ENCODE assay signal across 9 cellular contexts in the genomic region with DNA sequence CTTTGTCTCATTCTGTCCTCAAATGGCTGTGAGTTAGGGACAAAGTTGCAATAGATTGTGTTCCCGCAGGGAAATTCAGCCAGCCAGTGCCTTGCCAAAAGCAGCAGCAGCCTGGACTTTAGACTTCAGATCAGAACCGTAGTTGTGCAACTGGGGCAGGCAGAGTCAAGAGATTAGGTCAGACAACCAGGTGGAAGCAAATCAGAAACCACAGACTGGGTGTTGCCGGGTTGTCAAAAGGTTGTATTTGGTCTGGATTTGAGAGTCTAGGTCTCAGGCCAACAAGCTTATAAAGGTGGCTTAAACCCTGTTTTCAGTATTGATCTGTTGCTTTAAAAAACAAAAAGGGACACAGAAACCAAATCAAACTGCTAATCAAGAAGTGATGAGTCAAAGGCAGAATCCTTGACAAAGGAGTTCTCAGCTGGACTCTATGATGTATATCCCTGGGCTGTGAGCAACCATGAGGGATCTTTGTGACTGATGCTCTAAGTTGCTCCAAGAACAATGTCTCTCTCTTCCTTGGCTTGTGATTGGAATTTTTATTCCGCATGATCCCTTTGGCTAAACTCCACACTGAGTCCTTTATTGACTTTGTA. TPM values are rescaled to one million over a fixed set of nuclear protein-coding genes. Genes with fewer than 3 reads are reported as not detected.
DNase-seq lines count a peak whose midpoint lies in the region; ATAC-seq and TF ChIP-seq lines count a peak whose summit lies in the region.
"Had no signal": no experiment of that assay in that cellular context is flagged by ENCODE, and none has a peak within 500 bp of the region (broad histone marks: within the 10 kb centered on the region; RNA-seq: fewer than 3 reads in every experiment).

No MANE protein-coding gene starts in this region.

- DNase-seq in Caki2 (ENCODE audit: low read depth) (peak; percentile 43), NCI-H526 treated with DMSO at 0.1 percent for 48 hours (lab: John Stamatoyannopoulos, UW) (peak; percentile 18), fibroblast of gingiva (ENCODE audit: low read depth) (peak; percentile 69), neural progenitor cell (ENCODE audit: low spot score) (no peak), T-cell (no peak), A673 (ENCODE audit: low spot score) (no peak)
- DNase-seq in naive thymus-derived CD4-positive, alpha-beta T cell: no peak
- DNase-seq: activated T-cell treated with anti-CD3 and anti-CD28 coated beads, Interleukin-2, amount 50 U/mL, for 24 hours had no signal

- H3K4me1 Mint-ChIP-seq in neural progenitor cell (peaks cover 64% of the 10 kb centered on the region), T-cell (no peaks in the 10 kb centered on the region)
- peaks cover 0 to 3% (median 0%) of the 10 kb centered on the region in 7 donors for H3K4me1 Mint-ChIP-seq in naive thymus-derived CD4-positive, alpha-beta T cell

- ATAC-seq in GM21515 (IDR thresholded peaks at IDR 0.05; ENCODE audit: unreplicated experiment): no peak
- ATAC-seq in T-cell (replicated peaks in 1 of 4): no peak
- ATAC-seq in naive thymus-derived CD4-positive, alpha-beta T cell: no peak

- H3K27me3 Mint-ChIP-seq in neural progenitor cell (ENCODE audit: insufficient read depth, low read depth) (peaks cover 2% of the 10 kb centered on the region), T-cell (peaks cover 0 to 4% of the 10 kb centered on the region in 2 donors)
- H3K27me3 Mint-ChIP-seq in naive thymus-derived CD4-positive, alpha-beta T cell: peaks cover 0 to 3% (median 0%) of the 10 kb centered on the region in 5 donors
- H3K27me3 Mint-ChIP-seq: activated T-cell treated with anti-CD3 and anti-CD28 coated beads, Interleukin-2, amount 50 U/mL, for 24 hours had no signal

- TF ChIP-seq CTCF in neural progenitor cell (IDR thresholded peaks at IDR 0.05): no peak
- TF ChIP-seq CTCF in A673 (conservative IDR thresholded peaks at IDR 0.05; ENCODE audit: low read depth, low read length): no peak

- POLR2A ChIA-PET in T-cell (lab: Charles Lee): no interaction called here
- POLR2A ChIA-PET in A673 (lab: Charles Lee; ENCODE audit: low non-redundant PET): no interaction called here
- POLR2A ChIA-PET in naive thymus-derived CD4-positive, alpha-beta T cell (lab: Charles Lee): no interaction called here

- no peaks in the 10 kb centered on the region for H4K20me1 ChIP-seq in neural progenitor cell (ENCODE audit: low read depth)

- no peak overlapping the region for H2AFZ ChIP-seq in neural progenitor cell (replicated peaks)

- H3K27me3 ChIP-seq in neural progenitor cell (no peaks in the 10 kb centered on the region), A673 (replicated peaks; ENCODE audit: insufficient read depth, low read depth, low read length, poor library complexity) (no peaks in the 10 kb centered on the region)
- H3K27me3 ChIP-seq in naive thymus-derived CD4-positive, alpha-beta T cell (ENCODE audit: control insufficient read depth in 2 of 2, insufficient read depth in 2 of 2, low read length in 2 of 2): no peaks in the 10 kb centered on the region

- H3K4me3 Mint-ChIP-seq in neural progenitor cell: no peak overlapping the region
- H3K4me3 Mint-ChIP-seq in T-cell: no peak overlapping the region
- no peak overlapping the region for H3K4me3 Mint-ChIP-seq in naive thymus-derived CD4-positive, alpha-beta T cell
- H3K4me3 Mint-ChIP-seq: activated T-cell treated with anti-CD3 and anti-CD28 coated beads, Interleukin-2, amount 50 U/mL, for 24 hours had no signal

- peak overlapping the region; percentile 3 for H3K4me2 ChIP-seq in neural progenitor cell

- H3K9me3 Mint-ChIP-seq in neural progenitor cell: no peaks in the 10 kb centered on the region
- no peaks in the 10 kb centered on the region for H3K9me3 Mint-ChIP-seq in T-cell
- no peaks in the 10 kb centered on the region for H3K9me3 Mint-ChIP-seq in naive thymus-derived CD4-positive, alpha-beta T cell
- H3K9me3 Mint-ChIP-seq: activated T-cell treated with anti-CD3 and anti-CD28 coated beads, Interleukin-2, amount 50 U/mL, for 24 hours had no signal

- H3K79me2 ChIP-seq in neural progenitor cell (ENCODE audit: low read depth): no peaks in the 10 kb centered on the region

- H3K4me1 ChIP-seq in neural progenitor cell: peaks cover 21% of the 10 kb centered on the region
- H3K4me1 ChIP-seq in A673 (ENCODE audit: insufficient read depth, low read length, poor library complexity, severe bottlenecking): no peaks in the 10 kb centered on the region
- no peaks in the 10 kb centered on the region for H3K4me1 ChIP-seq in naive thymus-derived CD4-positive, alpha-beta T cell (ENCODE audit: control insufficient read depth in 2 of 2, insufficient read depth in 2 of 2, low read length in 2 of 2)

- intact Hi-C loops in A673 (cut with micrococcal nuclease; ENCODE audit: unreplicated experiment): no loop called here
- intact Hi-C loops in naive thymus-derived CD4-positive, alpha-beta T cell (cut with micrococcal nuclease): no loop called here

- BruUV-seq in A673 (replicated peaks; lab: Mats Ljungman, UMichigan): no TSS peak

- peaks cover 7% of the 10 kb centered on the region for H3F3A ChIP-seq in neural progenitor cell (ENCODE audit: low read depth)

- in situ Hi-C loops in Caki2 (cut with HindIII; ENCODE audit: low pct_unique_long_range_greater_than_20kb, low sequenced_read_pairs): no loop called here

- CTCF ChIA-PET in T-cell (lab: Charles Lee): interaction anchor here in 1 of 2 donors (0.6 kb wide), 1 partner anchor 1601 kb away, joined by 5 read pairs; no protein-coding TSS in a partner anchor
- CTCF ChIA-PET in A673 (lab: Charles Lee): no interaction called here
- CTCF ChIA-PET in naive thymus-derived CD4-positive, alpha-beta T cell (lab: Charles Lee): no interaction called here

- no peak overlapping the region for H3K4me3 ChIP-seq in neural progenitor cell
- no peak overlapping the region for H3K4me3 ChIP-seq in A673 (ENCODE audit: low read depth, low read length, poor library complexity, severe bottlenecking)
- no peak overlapping the region for H3K4me3 ChIP-seq in naive thymus-derived CD4-positive, alpha-beta T cell (ENCODE audit: low read length)

- H3K27ac Mint-ChIP-seq in neural progenitor cell (peak overlapping the region; percentile 15), T-cell (no peak overlapping the region)
- H3K27ac Mint-ChIP-seq in naive thymus-derived CD4-positive, alpha-beta T cell: no peak overlapping the region
- H3K27ac Mint-ChIP-seq: activated T-cell treated with anti-CD3 and anti-CD28 coated beads, Interleukin-2, amount 50 U/mL, for 24 hours had no signal

- H3K9ac ChIP-seq in neural progenitor cell: no peak overlapping the region

- H3K9me3 ChIP-seq in neural progenitor cell (ENCODE audit: low read depth) (no peaks in the 10 kb centered on the region), A673 (ENCODE audit: low read depth, low read length, poor library complexity, severe bottlenecking) (no peaks in the 10 kb centered on the region)
- no peaks in the 10 kb centered on the region for H3K9me3 ChIP-seq in naive thymus-derived CD4-positive, alpha-beta T cell (ENCODE audit: control insufficient read depth in 2 of 3, low read length in 3 of 3)

- H3K36me3 Mint-ChIP-seq in neural progenitor cell: peaks cover 1% of the 10 kb centered on the region
- H3K36me3 Mint-ChIP-seq in T-cell: peaks cover 4% of the 10 kb centered on the region
- peaks cover 0 to 10% (median 0%) of the 10 kb centered on the region in 5 donors for H3K36me3 Mint-ChIP-seq in naive thymus-derived CD4-positive, alpha-beta T cell

- no peak overlapping the region for H3K27ac ChIP-seq in neural progenitor cell
- H3K27ac ChIP-seq in A673 (ENCODE audit: low read depth, low read length, poor library complexity, severe bottlenecking): no peak overlapping the region
- no peak overlapping the region for H3K27ac ChIP-seq in naive thymus-derived CD4-positive, alpha-beta T cell (ENCODE audit: low read depth, low read length)

- H3K36me3 ChIP-seq in neural progenitor cell (no peaks in the 10 kb centered on the region), A673 (ENCODE audit: insufficient read depth, low read length, poor library complexity, severe bottlenecking) (no peaks in the 10 kb centered on the region)
- no peaks in the 10 kb centered on the region for H3K36me3 ChIP-seq in naive thymus-derived CD4-positive, alpha-beta T cell (ENCODE audit: control insufficient read depth in 2 of 3, insufficient read depth in 3 of 3, low read length in 3 of 3)

RNA-seq across cellular contexts. Expression of gene RFK, which starts 21.0 kb away (rescaled TPM):
- 33.7 and 35.3 TPM in 2 replicates for total RNA-seq in Caki2 (2014; rRNA removed; shearing (Covaris generic); ENCODE audit: low replicate concordance)
- 18.7 and 24.7 TPM in 2 replicates for total RNA-seq in neural progenitor cell (ENCODE audit: low replicate concordance)
- 10 to 100 TPM in 3 of 5 donors, 1 to 10 TPM in 2; 8.9 to 13.5 (median 11.0) TPM for total RNA-seq in T-cell
- total RNA-seq in A673 (2021): 19.8 and 22.1 TPM in 2 replicates
- 10 to 100 TPM in 4 of 5 experiments, 1 to 10 TPM in 1; 6.8 to 18.6 (median 11.3) TPM for total RNA-seq in naive thymus-derived CD4-positive, alpha-beta T cell
- polyA plus RNA-seq in naive thymus-derived CD4-positive, alpha-beta T cell: 10 to 100 TPM; 22.0 to 25.9 TPM

Comparison
In these comparisons a context has a peak if more than half of its experiments do, and no peak if none do; other contexts are left out.
1. DNase-seq: peak in Caki2 (single experiment), NCI-H526 treated with DMSO at 0.1 percent for 48 hours (single experiment) and fibroblast of gingiva (single experiment); none in neural progenitor cell (single experiment), T-cell (0 of 34), A673 (single experiment) and naive thymus-derived CD4-positive, alpha-beta T cell (0 of 9).